ENCODE assay signal across 1 cellular context in genomic region chr13:79791471-79792042, GRCh38.
TF ChIP-seq lines count a peak whose summit lies in the region.

No MANE protein-coding gene starts in this region.

TF ChIP-seq in H1, 55 proteins besides CTCF, POLR2A, EP300 and RAD21:
- TF ChIP-seq HDAC2 (IDR thresholded peaks at IDR 0.05; ENCODE audit: borderline replicate concordance in 1 of 2, low read depth in 2 of 2, low read length in 2 of 2) (no peak), PHF8 (conservative IDR thresholded peaks at IDR 0.05; ENCODE audit: low read depth, low read length) (no peak), YY1 (IDR thresholded peaks at IDR 0.05; ENCODE audit: low read depth, low read length) (no peak), SRF (IDR thresholded peaks at IDR 0.05; ENCODE audit: low read depth, low read length) (no peak), MAFK (IDR thresholded peaks at IDR 0.05; ENCODE audit: low read depth, low read length) (no peak), EZH2 (IDR thresholded peaks at IDR 0.05; ENCODE audit: low read depth, low read length, severe bottlenecking) (no peak), RXRA (IDR thresholded peaks at IDR 0.05; ENCODE audit: insufficient read depth, low read depth, low read length) (no peak), FOSL1 (IDR thresholded peaks at IDR 0.05; ENCODE audit: insufficient read depth, low read depth, low read length) (no peak), JUN (IDR thresholded peaks at IDR 0.05; ENCODE audit: low read depth, low read length) (no peak), BCL11A (IDR thresholded peaks at IDR 0.05; ENCODE audit: low read depth in 2 of 2, low read length in 2 of 2) (no peak), RBBP5 (IDR thresholded peaks at IDR 0.05; ENCODE audit: borderline replicate concordance, low read depth, low read length) (no peak), POU5F1 (IDR thresholded peaks at IDR 0.05; ENCODE audit: low read depth, low read length) (no peak)
TF ChIP-seq in H1: peak in this region for 0.
